Comparison of ENCODE assay signal across 20 cellular contexts in the genomic region with DNA sequence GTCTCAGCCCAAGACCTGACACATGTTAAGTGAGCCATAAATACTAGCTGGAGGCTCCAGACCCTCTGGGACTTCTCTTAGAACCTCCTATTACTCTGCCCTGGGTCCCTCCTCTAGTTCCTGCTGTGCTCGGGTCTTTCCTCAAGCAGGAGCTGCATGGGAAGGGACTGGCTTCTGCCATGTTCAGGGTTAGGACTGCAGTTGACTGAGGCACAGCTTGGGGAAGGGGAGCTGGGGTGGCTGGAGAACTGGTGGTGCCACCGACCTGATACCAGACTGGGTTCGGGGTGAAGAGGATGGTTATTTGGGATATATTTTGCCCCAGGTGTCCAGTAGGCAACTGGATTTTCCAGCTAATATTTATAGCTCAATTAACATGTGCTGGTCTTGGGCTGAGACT. TPM values are rescaled to one million over a fixed set of nuclear protein-coding genes. Genes with fewer than 3 reads are reported as not detected.
A peak's percentile ranks its signal among the peaks of the same experiment; 100 is the strongest.
DNase-seq lines count a peak whose midpoint lies in the region; ATAC-seq and TF ChIP-seq lines count a peak whose summit lies in the region.
"Had no signal": no experiment of that assay in that cellular context is flagged by ENCODE, and none has a peak within 500 bp of the region (broad histone marks: within the 10 kb centered on the region; RNA-seq: fewer than 3 reads in every experiment).

No MANE protein-coding gene starts in this region.

- H3K36me3 Mint-ChIP-seq in type B pancreatic cell, result peaks cover 21% of the 10 kb centered on the region

- peak; percentile 16 for DNase-seq in activated effector memory CD4-positive, alpha-beta T cell treated with anti-CD3 and anti-CD28 coated beads, Interleukin-2, amount 50 U/mL, for 16 hours
- no peak for DNase-seq in activated effector memory CD4-positive, alpha-beta T cell treated with Interleukin-2 at 50 U/mL for 16 hours
- DNase-seq in islet precursor cell, result peak; percentile 41
- DNase-seq in sigmoid colon, result peak; percentile 40
- DNase-seq in type B pancreatic cell (ENCODE audit: extremely low spot score, unreplicated experiment), result no peak
- DNase-seq in H7, result no peak
- no peak for DNase-seq in NCI-H2107 treated with DMSO at 0.1 percent for 48 hours (lab: John Stamatoyannopoulos, UW; ENCODE audit: unreplicated experiment)
- DNase-seq: BE2C; DMS53; GDM1; KG1; NCI-H1092; NCI-H1436; NCI-H1930; NCI-H226; NCI-H524; NCI-H774; NK-92 treated with Interleukin-12 subunit alpha and Interleukin-12 subunit beta, amount 100 ng/mL, for 24 hours had no signal

- H3K27me3 ChIP-seq in sigmoid colon, result no peaks in the 10 kb centered on the region
- no peaks in the 10 kb centered on the region for H3K27me3 ChIP-seq in H7 (ENCODE audit: control insufficient read depth, insufficient read depth, low read length)
- H3K27me3 ChIP-seq: BE2C had no signal

- no peak for TF ChIP-seq EP300 in sigmoid colon (IDR thresholded peaks at IDR 0.05)

- H3K4me3 ChIP-seq in sigmoid colon, result no peak overlapping the region
- no peak overlapping the region for H3K4me3 ChIP-seq in H7 (ENCODE audit: insufficient read depth, low read depth, low read length)

- H3K4me3 Mint-ChIP-seq in type B pancreatic cell, result no peak overlapping the region

- 95 to 96% methylated on average over 3 of the region's 3 CpGs for WGBS in sigmoid colon, 2 donors

- no peak overlapping the region for H3K27ac ChIP-seq in sigmoid colon

- no peak for ATAC-seq in HG03565 (IDR thresholded peaks at IDR 0.05; ENCODE audit: unreplicated experiment)
- ATAC-seq: Panc1 had no signal

- peaks cover 18 to 83% (median 40%) of the 10 kb centered on the region in 4 donors for H3K36me3 ChIP-seq in sigmoid colon
- H3K36me3 ChIP-seq in H7 (replicated peaks; ENCODE audit: control insufficient read depth, insufficient read depth, low read length), result peaks cover 16% of the 10 kb centered on the region
- H3K36me3 ChIP-seq: BE2C had no signal

- TF ChIP-seq CTCF in sigmoid colon (IDR thresholded peaks at IDR 0.05), result no peak
- TF ChIP-seq CTCF in type B pancreatic cell (conservative IDR thresholded peaks at IDR 0.05), result no peak

- peak overlapping the region; percentile 92 for H3K27ac Mint-ChIP-seq in type B pancreatic cell

- H3K27me3 Mint-ChIP-seq in type B pancreatic cell, result no peaks in the 10 kb centered on the region

- no peak for TF ChIP-seq POLR2A in sigmoid colon (IDR thresholded peaks at IDR 0.05)

- no peaks in the 10 kb centered on the region for H3K9me3 Mint-ChIP-seq in type B pancreatic cell

- H3K9me3 ChIP-seq in sigmoid colon, result no peaks in the 10 kb centered on the region
- H3K9me3 ChIP-seq: BE2C had no signal

- H3K4me1 Mint-ChIP-seq in type B pancreatic cell (ENCODE audit: unreplicated experiment), result peaks cover 18% of the 10 kb centered on the region

- H3K4me1 ChIP-seq in sigmoid colon, result peaks cover 0 to 20% (median 14%) of the 10 kb centered on the region in 4 donors
- H3K4me1 ChIP-seq: BE2C had no signal

- intact Hi-C loops in sigmoid colon (cut with DNase I), result no loop called here

RNA-seq across cellular contexts. Expression of gene HYI, which starts 15.7 kb away (rescaled TPM):
- 100 to 1,000 TPM in 1 of 4 donors, 10 to 100 TPM in 3; 65.8 to 104 (median 78.7) TPM for total RNA-seq in sigmoid colon
- 10 to 100 TPM; 40.4 to 72.8 (median 55.9) TPM for polyA plus RNA-seq in sigmoid colon
- total RNA-seq in type B pancreatic cell (ENCODE audit: low replicate concordance), result 20.0 and 36.0 TPM in 2 replicates
- 29.4 and 42.5 TPM in 2 replicates for total RNA-seq in H7 (2014; rRNA removed; shearing (Covaris generic))

RNA-seq across cellular contexts. Expression of gene SZT2, which starts 48.3 kb away (rescaled TPM):
- total RNA-seq in sigmoid colon, result 10 to 100 TPM; 19.1 to 47.4 (median 25.2) TPM
- 10 to 100 TPM in 1 of 3 donors, 1 to 10 TPM in 2; 4.6 to 39.2 (median 4.8) TPM for polyA plus RNA-seq in sigmoid colon
- 45.8 and 65.7 TPM in 2 replicates for total RNA-seq in type B pancreatic cell (ENCODE audit: low replicate concordance)
- 12.2 and 19.0 TPM in 2 replicates for total RNA-seq in H7 (2014; rRNA removed; shearing (Covaris generic))

RNA-seq across cellular contexts. Expression of gene MED8, which starts 48.4 kb away (rescaled TPM):
- total RNA-seq in sigmoid colon, result 10 to 100 TPM; 25.3 to 33.4 (median 29.6) TPM
- 10 to 100 TPM; 34.2 to 43.9 (median 36.6) TPM for polyA plus RNA-seq in sigmoid colon
- total RNA-seq in type B pancreatic cell (ENCODE audit: low replicate concordance), result 37.2 and 48.1 TPM in 2 replicates
- total RNA-seq in H7 (2014; rRNA removed; shearing (Covaris generic)), result 37.6 and 41.2 TPM in 2 replicates

Comparison
In these comparisons a context has a peak if more than half of its experiments do, and no peak if none do; other contexts are left out.
1. DNase-seq: peak in activated effector memory CD4-positive, alpha-beta T cell treated with anti-CD3 and anti-CD28 coated beads, Interleukin-2, amount 50 U/mL, for 16 hours (single experiment), islet precursor cell (single experiment) and sigmoid colon (single experiment); none in activated effector memory CD4-positive, alpha-beta T cell treated with Interleukin-2 at 50 U/mL for 16 hours (single experiment), type B pancreatic cell (single experiment), H7 (single experiment) and NCI-H2107 treated with DMSO at 0.1 percent for 48 hours (single experiment).